10 cellular contexts compared by ENCODE assay signal in genomic region chr11:57713849-57714248, GRCh38. TPM values are rescaled to one million over a fixed set of nuclear protein-coding genes. Genes with fewer than 3 reads are reported as not detected.
DNase-seq lines count a peak whose midpoint lies in the region; ATAC-seq and TF ChIP-seq lines count a peak whose summit lies in the region.
"Had no signal": no experiment of that assay in that cellular context is flagged by ENCODE, and none has a peak within 500 bp of the region (broad histone marks: within the 10 kb centered on the region; RNA-seq: fewer than 3 reads in every experiment).

No MANE protein-coding gene starts in this region.

- intact Hi-C loops in psoas muscle (cut with DNase I) (loop anchor here in 1 of 2 donors (5.0 kb wide), 1 partner anchor 47 kb away; the partner anchor contains the start of gene ZDHHC5), uterus (cut with DNase I; ENCODE audit: low total_unique reads) (no loop called here)

- H3K4me3 ChIP-seq in GM23248: peak overlapping the region; percentile 99
- peak overlapping the region; percentile 67 for H3K4me3 ChIP-seq in RWPE2 (ENCODE audit: severe bottlenecking)
- peak overlapping the region; percentile 93 for H3K4me3 ChIP-seq in psoas muscle
- no peak overlapping the region for H3K4me3 ChIP-seq in uterus

- H3K27me3 ChIP-seq in GM23248 (replicated peaks; ENCODE audit: insufficient read depth): no peaks in the 10 kb centered on the region
- no peaks in the 10 kb centered on the region for H3K27me3 ChIP-seq in RWPE2 (ENCODE audit: insufficient read depth, poor library complexity, severe bottlenecking)
- H3K27me3 ChIP-seq in psoas muscle (ENCODE audit: insufficient read depth in 3 of 3, low read length in 2 of 3): no peaks in the 10 kb centered on the region
- H3K27me3 ChIP-seq in uterus: no peaks in the 10 kb centered on the region

- TF ChIP-seq POLR2A in erythroblast (IDR thresholded peaks at IDR 0.05; ENCODE audit: low read length) (no peak), uterus (IDR thresholded peaks at IDR 0.05) (no peak)

- DNase-seq in GM23248 (no peak), RWPE2 (ENCODE audit: low spot score) (no peak), erythroblast (lab: John Stamatoyannopoulos, UW) (peak; percentile 38 to 63), psoas muscle (no peak), cerebellar nuclear complex (lab: John Stamatoyannopoulos, UW) (no peak), uterus (no peak), SK-N-DZ (ENCODE audit: low spot score) (no peak)

- H4K20me1 ChIP-seq in GM23248 (ENCODE audit: insufficient read depth): no peaks in the 10 kb centered on the region

- H3F3A ChIP-seq in GM23248 (ENCODE audit: insufficient read depth): no peaks in the 10 kb centered on the region

- H3K9me3 ChIP-seq in GM23248 (ENCODE audit: low read depth) (no peaks in the 10 kb centered on the region), RWPE2 (ENCODE audit: severe bottlenecking) (no peaks in the 10 kb centered on the region), psoas muscle (no peaks in the 10 kb centered on the region), uterus (no peaks in the 10 kb centered on the region)

- 95 to 96% methylated on average over 2 of the region's 2 CpGs for WGBS in GM23248 (ENCODE audit: low coverage in 1 of 2, low lambda C conversion rate in 2 of 2, missing lambda C conversion rate in 2 of 2), 2 experiments
- 90 to 97% (median 91%) methylated on average over 2 of the region's 2 CpGs for WGBS in psoas muscle, 3 donors

- H3K4me2 ChIP-seq in GM23248 (ENCODE audit: unreplicated experiment): peak overlapping the region; percentile 92

- in situ Hi-C loops in GM23248 (cut with MboI): no loop called here

- H3K27ac ChIP-seq in GM23248 (no peak overlapping the region), RWPE2 (ENCODE audit: poor library complexity, severe bottlenecking) (peak overlapping the region; percentile 53), psoas muscle (no peak overlapping the region), uterus (no peak overlapping the region)

- H3K36me3 ChIP-seq in GM23248 (ENCODE audit: low read depth) (no peaks in the 10 kb centered on the region; the same call in 1 of the 2 replicates), RWPE2 (ENCODE audit: low read depth) (peaks cover under 1% of the 10 kb centered on the region; the same call in 1 of the 2 replicates), psoas muscle (ENCODE audit: insufficient read depth in 1 of 2, low read depth in 1 of 2) (peaks cover 0 to 19% of the 10 kb centered on the region in 2 donors), uterus (no peaks in the 10 kb centered on the region)

- ATAC-seq in RWPE2 (ENCODE audit: low read depth): no peak
- ATAC-seq in psoas muscle: no peak
- no peak for ATAC-seq in HG03378 (IDR thresholded peaks at IDR 0.05; ENCODE audit: unreplicated experiment)
- ATAC-seq: activated CD4-positive, CD25-positive, alpha-beta regulatory T cell treated with anti-CD3 and anti-CD28 coated beads, Interleukin-2, amount 50 U/mL, for 24 hours had no signal

- no peak overlapping the region for H2AFZ ChIP-seq in GM23248

- H3K79me2 ChIP-seq in GM23248 (ENCODE audit: insufficient read depth): peaks cover 79% of the 10 kb centered on the region

- peaks cover 24% of the 10 kb centered on the region for H3K4me1 ChIP-seq in GM23248 (ENCODE audit: insufficient read depth)
- H3K4me1 ChIP-seq in RWPE2 (ENCODE audit: insufficient read depth, poor library complexity, severe bottlenecking): peaks cover 8% of the 10 kb centered on the region
- H3K4me1 ChIP-seq in psoas muscle: peaks cover 36% of the 10 kb centered on the region
- H3K4me1 ChIP-seq in uterus: peaks cover 0 to 15% of the 10 kb centered on the region in 2 donors

- no peaks in the 10 kb centered on the region for H3K9me2 ChIP-seq in GM23248 (ENCODE audit: insufficient read depth)

- H3K9ac ChIP-seq in GM23248: peak overlapping the region; percentile 96

- TF ChIP-seq CTCF in RWPE2 (IDR thresholded peaks at IDR 0.05; ENCODE audit: poor library complexity, severe bottlenecking) (no peak), psoas muscle (IDR thresholded peaks at IDR 0.05) (no peak), uterus (IDR thresholded peaks at IDR 0.05) (no peak)

RNA-seq across cellular contexts. Expression of gene TMX2, which starts 1.5 kb away (rescaled TPM):
- total RNA-seq in GM23248 (2014; rRNA removed; shearing (Covaris generic)): 68.5 and 88.1 TPM in 2 replicates
- polyA plus RNA-seq in GM23248 (2016; fragmentation: Nextera tagmentation; extraction: Ambion mirVana) (101 and 105 TPM in 2 replicates), psoas muscle (100 to 1,000 TPM in 2 of 3 donors, 10 to 100 TPM in 1; 55.4 to 192 (median 110) TPM)
- total RNA-seq in psoas muscle (10 to 100 TPM; 31.5 to 69.7 (median 51.1) TPM), uterus (10 to 100 TPM; 23.3 to 62.1 (median 49.8) TPM)
- polyA plus RNA-seq in SK-N-DZ (2014; cell fraction: cytosol; rRNA removed): 146 and 164 TPM in 2 replicates
- 174 and 200 TPM in 2 replicates for polyA plus RNA-seq in SK-N-DZ (2014; cell fraction: nucleus; rRNA removed)

RNA-seq across cellular contexts. Expression of gene MED19, which starts 1.8 kb away (rescaled TPM):
- total RNA-seq in GM23248 (2014; rRNA removed; shearing (Covaris generic)): 17.7 and 33.4 TPM in 2 replicates
- 37.1 and 39.6 TPM in 2 replicates for polyA plus RNA-seq in GM23248 (2016; fragmentation: Nextera tagmentation; extraction: Ambion mirVana)
- total RNA-seq in psoas muscle: 10 to 100 TPM in 1 of 4 donors, 1 to 10 TPM in 3; 6.7 to 10.3 (median 7.4) TPM
- polyA plus RNA-seq in psoas muscle: 10 to 100 TPM in 2 of 3 donors, 1 to 10 TPM in 1; 9.4 to 19.7 (median 13.9) TPM
- 10 to 100 TPM in 1 of 4 donors, 1 to 10 TPM in 3; 5.9 to 11.3 (median 9.1) TPM for total RNA-seq in uterus
- 37.4 and 44.3 TPM in 2 replicates for polyA plus RNA-seq in SK-N-DZ (2014; cell fraction: cytosol; rRNA removed)
- 19.7 and 33.4 TPM in 2 replicates for polyA plus RNA-seq in SK-N-DZ (2014; cell fraction: nucleus; rRNA removed)

RNA-seq across cellular contexts. Expression of gene SELENOH, which starts 27.4 kb away (rescaled TPM):
- 96.6 and 123 TPM in 2 replicates for total RNA-seq in GM23248 (2014; rRNA removed; shearing (Covaris generic))
- polyA plus RNA-seq in GM23248 (2016; fragmentation: Nextera tagmentation; extraction: Ambion mirVana) (181 and 184 TPM in 2 replicates), psoas muscle (100 to 1,000 TPM in 1 of 3 donors, 10 to 100 TPM in 2; 79.0 to 120 (median 81.9) TPM)
- total RNA-seq in psoas muscle (100 to 1,000 TPM in 1 of 4 donors, 10 to 100 TPM in 3; 67.0 to 109 (median 88.0) TPM), uterus (100 to 1,000 TPM in 2 of 4 donors, 10 to 100 TPM in 2; 78.3 to 475 (median 105) TPM)
- 259 and 338 TPM in 2 replicates for polyA plus RNA-seq in SK-N-DZ (2014; cell fraction: cytosol; rRNA removed)
- 206 and 247 TPM in 2 replicates for polyA plus RNA-seq in SK-N-DZ (2014; cell fraction: nucleus; rRNA removed)

RNA-seq across cellular contexts. Expression of gene BTBD18, which starts 37.8 kb away (rescaled TPM):
- total RNA-seq in GM23248 (2014; rRNA removed; shearing (Covaris generic)): not detected in 2 replicates
- polyA plus RNA-seq in GM23248 (2016; fragmentation: Nextera tagmentation; extraction: Ambion mirVana): 0.10 TPM in 1 of 2 replicates, not detected in the other
- total RNA-seq in psoas muscle: not detected
- polyA plus RNA-seq in psoas muscle: under 1 TPM in 1 of 3 donors, not detected in 2; 0.03 TPM
- not detected for total RNA-seq in uterus
- not detected in 2 replicates for polyA plus RNA-seq in SK-N-DZ (2014; cell fraction: cytosol; rRNA removed)
- polyA plus RNA-seq in SK-N-DZ (2014; cell fraction: nucleus; rRNA removed): not detected in 2 replicates
- total RNA-seq: LHCN-M2 had no signal

RNA-seq across cellular contexts. Expression of gene ZDHHC5, which starts 45.9 kb away (rescaled TPM):
- 43.6 and 52.5 TPM in 2 replicates for total RNA-seq in GM23248 (2014; rRNA removed; shearing (Covaris generic))
- 35.8 and 36.7 TPM in 2 replicates for polyA plus RNA-seq in GM23248 (2016; fragmentation: Nextera tagmentation; extraction: Ambion mirVana)
- 10 to 100 TPM; 35.2 to 63.5 (median 53.3) TPM for total RNA-seq in psoas muscle
- polyA plus RNA-seq in psoas muscle: 10 to 100 TPM; 32.4 to 63.6 (median 58.0) TPM
- total RNA-seq in uterus: 10 to 100 TPM; 27.2 to 50.6 (median 34.6) TPM
- 16.8 and 18.5 TPM in 2 replicates for polyA plus RNA-seq in SK-N-DZ (2014; cell fraction: cytosol; rRNA removed)
- polyA plus RNA-seq in SK-N-DZ (2014; cell fraction: nucleus; rRNA removed): 19.4 and 21.1 TPM in 2 replicates

Comparison
In these comparisons a context has a peak if more than half of its experiments do, and no peak if none do; other contexts are left out.
1. DNase-seq: peak in erythroblast (2 of 2); none in GM23248 (single experiment), RWPE2 (single experiment), psoas muscle (0 of 2), cerebellar nuclear complex (0 of 2), uterus (0 of 2) and SK-N-DZ (single experiment).
2. H3K4me3 ChIP-seq: peak in GM23248 (single experiment), RWPE2 (single experiment) and psoas muscle (single experiment); none in uterus (0 of 2).